8 cellular contexts compared by ENCODE assay signal in genomic region chr19:58385313-58386165, GRCh38.
DNase-seq lines count a peak whose midpoint lies in the region; ATAC-seq and TF ChIP-seq lines count a peak whose summit lies in the region.

No MANE protein-coding gene starts in this region.

- DNase-seq in effector memory CD4-positive, alpha-beta T cell, result no peak
- DNase-seq in NCI-H526 (lab: John Stamatoyannopoulos, UW) (no peak), NOMO-1 treated with dmso at 0.1 percent for 144 hours (lab: John Stamatoyannopoulos, UW; ENCODE audit: unreplicated experiment) (no peak), NCI-H1105 (lab: John Stamatoyannopoulos, UW) (no peak)

- H3K9ac ChIP-seq in BLaER1 (peak overlapping the region; percentile 98), OCI-LY3 (ENCODE audit: low read length) (peak overlapping the region; percentile 95)

- peaks cover 34% of the 10 kb centered on the region for H4K20me1 ChIP-seq in BLaER1
- H4K20me1 ChIP-seq in OCI-LY3 (ENCODE audit: insufficient read depth, low read length), result peaks cover 20% of the 10 kb centered on the region

- H3K27me3 ChIP-seq in BLaER1 (no peaks in the 10 kb centered on the region), OCI-LY3 (ENCODE audit: low read depth, low read length) (no peaks in the 10 kb centered on the region), neuron (ENCODE audit: insufficient read depth, low read length) (no peaks in the 10 kb centered on the region)
- H3K27me3 ChIP-seq in effector memory CD4-positive, alpha-beta T cell (replicated peaks; ENCODE audit: control insufficient read depth, insufficient read depth, low read length, poor library complexity, severe bottlenecking), result no peaks in the 10 kb centered on the region

- no peak overlapping the region for H2AFZ ChIP-seq in OCI-LY3 (ENCODE audit: low read depth, low read length)
- H2AFZ ChIP-seq in neuron (ENCODE audit: low read depth, low read length), result no peak overlapping the region

- ATAC-seq in GM18867 (IDR thresholded peaks at IDR 0.05; ENCODE audit: unreplicated experiment), result no peak

- H3K4me1 ChIP-seq in BLaER1 (peaks cover 71% of the 10 kb centered on the region), OCI-LY3 (ENCODE audit: low read length) (peaks cover 32% of the 10 kb centered on the region), neuron (ENCODE audit: insufficient read depth, low read length) (peaks cover 32% of the 10 kb centered on the region)
- H3K4me1 ChIP-seq in effector memory CD4-positive, alpha-beta T cell (ENCODE audit: control insufficient read depth, insufficient read depth, low read length, poor library complexity, severe bottlenecking), result peaks cover 33% of the 10 kb centered on the region

- H3K36me3 ChIP-seq in BLaER1 (peaks cover 27% of the 10 kb centered on the region), OCI-LY3 (replicated peaks; ENCODE audit: low read depth, low read length) (peaks cover 19% of the 10 kb centered on the region), neuron (ENCODE audit: insufficient read depth, low read length) (peaks cover 15% of the 10 kb centered on the region)
- H3K36me3 ChIP-seq in effector memory CD4-positive, alpha-beta T cell (ENCODE audit: control insufficient read depth, insufficient read depth, low read length), result peaks cover 7% of the 10 kb centered on the region

- peaks cover 62% of the 10 kb centered on the region for H3K79me2 ChIP-seq in OCI-LY3 (ENCODE audit: low read length)

- H3K27ac ChIP-seq in BLaER1, result peak overlapping the region; percentile 98
- peak overlapping the region; percentile 90 for H3K27ac ChIP-seq in OCI-LY3 (ENCODE audit: low read length)
- peak overlapping the region; percentile 98 for H3K27ac ChIP-seq in effector memory CD4-positive, alpha-beta T cell (ENCODE audit: insufficient read depth, low read length, poor library complexity, severe bottlenecking)

- H3K4me2 ChIP-seq in BLaER1 (peak overlapping the region; percentile 95), OCI-LY3 (ENCODE audit: low read length) (peak overlapping the region; percentile 94)

- peak overlapping the region; percentile 94 for H3K4me3 ChIP-seq in BLaER1
- H3K4me3 ChIP-seq in OCI-LY3 (ENCODE audit: low read length), result peak overlapping the region; percentile 86
- H3K4me3 ChIP-seq in effector memory CD4-positive, alpha-beta T cell (ENCODE audit: insufficient read depth, low read depth, low read length, poor library complexity, severe bottlenecking), result peak overlapping the region; percentile 71
- H3K4me3 ChIP-seq in neuron (ENCODE audit: low read length), result peak overlapping the region; percentile 76

- no peaks in the 10 kb centered on the region for H3K9me3 ChIP-seq in BLaER1
- no peaks in the 10 kb centered on the region for H3K9me3 ChIP-seq in OCI-LY3 (ENCODE audit: insufficient read depth, low read length)
- no peaks in the 10 kb centered on the region for H3K9me3 ChIP-seq in effector memory CD4-positive, alpha-beta T cell (ENCODE audit: control insufficient read depth, low read length)
- H3K9me3 ChIP-seq in neuron (ENCODE audit: low read length), result no peaks in the 10 kb centered on the region

- TF ChIP-seq CTCF in OCI-LY3 (IDR thresholded peaks at IDR 0.05; ENCODE audit: low read depth, low read length), result no peak
